18 cellular contexts compared by ENCODE assay signal in the genomic region with DNA sequence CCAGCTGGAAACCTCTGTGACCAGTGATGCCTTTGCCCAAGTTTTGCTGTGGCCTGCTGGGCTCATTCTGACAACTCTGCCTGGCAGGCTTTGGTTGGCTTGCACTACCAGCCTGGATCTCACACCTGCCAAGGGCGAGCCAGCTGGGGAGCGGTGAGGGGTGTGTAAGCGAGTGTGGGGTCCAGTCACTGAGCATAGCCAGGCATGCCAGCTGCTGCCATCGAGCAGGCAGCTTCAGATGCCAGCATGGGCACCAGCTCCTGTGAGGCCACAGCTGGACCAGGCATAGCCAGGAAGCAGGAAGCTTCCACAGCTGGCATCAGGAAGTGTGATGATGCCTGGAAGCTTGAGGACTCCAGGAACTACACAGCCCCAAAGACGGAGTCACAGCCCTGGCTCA.
DNase-seq lines count a peak whose midpoint lies in the region; ATAC-seq, FAIRE-seq and TF ChIP-seq lines count a peak whose summit lies in the region.
"Had no signal": no experiment of that assay in that cellular context is flagged by ENCODE, and none has a peak within 500 bp of the region (broad histone marks: within the 10 kb centered on the region; RNA-seq: fewer than 3 reads in every experiment).

No MANE protein-coding gene starts in this region.

- H3K27me3 Mint-ChIP-seq in CD14-positive monocyte (ENCODE audit: low read depth in 3 of 3), result no peaks in the 10 kb centered on the region
- H3K27me3 Mint-ChIP-seq in astrocyte (ENCODE audit: low read depth, unreplicated experiment), result no peaks in the 10 kb centered on the region
- H3K27me3 Mint-ChIP-seq: CD4-positive, CD25-positive, alpha-beta regulatory T cell had no signal

- H3K27ac ChIP-seq in astrocyte (ENCODE audit: low read depth, low read length), result no peak overlapping the region
- no peak overlapping the region for H3K27ac ChIP-seq in kidney (ENCODE audit: low read depth in 2 of 2, low read length in 2 of 2)
- H3K27ac ChIP-seq in aorta (ENCODE audit: low read depth in 1 of 2, low read length in 2 of 2), result no peak overlapping the region
- H3K27ac ChIP-seq in body of pancreas, result no peak overlapping the region

- intact Hi-C loops in CD14-positive monocyte (cut with micrococcal nuclease), result no loop called here
- intact Hi-C loops in kidney (cut with DNase I), result no loop called here
- intact Hi-C loops in aorta (cut with DNase I), result no loop called here
- intact Hi-C loops in body of pancreas (cut with DNase I), result no loop called here

- H3K36me3 Mint-ChIP-seq in CD14-positive monocyte (no peaks in the 10 kb centered on the region), astrocyte (ENCODE audit: low read depth, unreplicated experiment) (no peaks in the 10 kb centered on the region)
- H3K36me3 Mint-ChIP-seq: CD4-positive, CD25-positive, alpha-beta regulatory T cell; CD8-positive, alpha-beta T cell had no signal

- H3K4me1 Mint-ChIP-seq in CD14-positive monocyte (peaks cover 14% of the 10 kb centered on the region), astrocyte (ENCODE audit: low read depth, unreplicated experiment) (no peaks in the 10 kb centered on the region)
- H3K4me1 Mint-ChIP-seq: CD4-positive, CD25-positive, alpha-beta regulatory T cell had no signal

- peak; percentile 45 for DNase-seq in CD14-positive monocyte (ENCODE audit: low spot score)
- no peak for DNase-seq in astrocyte (ENCODE audit: low read depth)
- peak; percentile 53 for DNase-seq in kidney
- DNase-seq in aorta, result no peak
- no peak for DNase-seq in body of pancreas
- DNase-seq: C1 segment of cervical spinal cord; Caco-2; CD4-positive, CD25-positive, alpha-beta regulatory T cell; CD8-positive, alpha-beta T cell; DMS153; DND-41; GOT3; HFFc6 had no signal

- H3K4me3 ChIP-seq in astrocyte (ENCODE audit: insufficient read depth, low read depth, low read length) (no peak overlapping the region), kidney (ENCODE audit: low read length in 2 of 2) (no peak overlapping the region), aorta (ENCODE audit: low read length in 2 of 2) (no peak overlapping the region), body of pancreas (no peak overlapping the region)
- H3K4me3 ChIP-seq: HAP-1 had no signal

- TF ChIP-seq POLR2A in body of pancreas (IDR thresholded peaks at IDR 0.05), result no peak

- no peaks in the 10 kb centered on the region for H3K36me3 ChIP-seq in astrocyte (ENCODE audit: insufficient read depth, low read length)
- H3K36me3 ChIP-seq in kidney (ENCODE audit: control insufficient read depth in 1 of 2, insufficient read depth in 2 of 2, low read length in 2 of 2), result no peaks in the 10 kb centered on the region
- H3K36me3 ChIP-seq in aorta (ENCODE audit: control insufficient read depth in 1 of 2, insufficient read depth in 2 of 2, low read length in 1 of 2), result no peaks in the 10 kb centered on the region
- no peaks in the 10 kb centered on the region for H3K36me3 ChIP-seq in body of pancreas (replicated peaks in 1 of 2; ENCODE audit: insufficient read depth in 1 of 2, low read depth in 2 of 2)
- H3K36me3 ChIP-seq: HAP-1 had no signal

- no peak for TF ChIP-seq CTCF in CD14-positive monocyte (IDR thresholded peaks at IDR 0.05)
- TF ChIP-seq CTCF in astrocyte (IDR thresholded peaks at IDR 0.05; ENCODE audit: insufficient read depth, low read depth, low read length), result no peak
- no peak for TF ChIP-seq CTCF in kidney (IDR thresholded peaks at IDR 0.05; ENCODE audit: borderline replicate concordance, extremely low read depth, insufficient read depth)
- no peak for TF ChIP-seq CTCF in body of pancreas (IDR thresholded peaks at IDR 0.05)

- H3K9me3 Mint-ChIP-seq in CD14-positive monocyte, result peaks cover 2 to 24% (median 9%) of the 10 kb centered on the region in 7 donors
- no peaks in the 10 kb centered on the region for H3K9me3 Mint-ChIP-seq in astrocyte (ENCODE audit: unreplicated experiment)

- H3K79me2 ChIP-seq in astrocyte (ENCODE audit: insufficient read depth, low read length), result no peaks in the 10 kb centered on the region

- H3K9ac ChIP-seq in astrocyte (ENCODE audit: low read length) (no peak overlapping the region), kidney (ENCODE audit: low read length in 2 of 2) (no peak overlapping the region)

- H3K4me2 ChIP-seq in astrocyte (ENCODE audit: low read length), result no peak overlapping the region

- no peaks in the 10 kb centered on the region for H3K4me1 ChIP-seq in astrocyte (ENCODE audit: insufficient read depth, low read length)
- no peaks in the 10 kb centered on the region for H3K4me1 ChIP-seq in kidney (ENCODE audit: control insufficient read depth in 1 of 2, insufficient read depth in 1 of 2, low read depth in 1 of 2, low read length in 2 of 2)
- H3K4me1 ChIP-seq in aorta (ENCODE audit: control insufficient read depth in 1 of 2, insufficient read depth in 2 of 2, low read length in 2 of 2), result no peaks in the 10 kb centered on the region
- no peaks in the 10 kb centered on the region for H3K4me1 ChIP-seq in body of pancreas
- H3K4me1 ChIP-seq: Caco-2, HAP-1 had no signal

- H3K27ac Mint-ChIP-seq in CD14-positive monocyte (no peak overlapping the region), astrocyte (ENCODE audit: unreplicated experiment) (peak overlapping the region; percentile 58)
- H3K27ac Mint-ChIP-seq: CD4-positive, CD25-positive, alpha-beta regulatory T cell; CD8-positive, alpha-beta T cell; HFFc6 had no signal

- H2AFZ ChIP-seq in astrocyte (ENCODE audit: low read depth, low read length), result no peak overlapping the region

- peak; percentile 23 for ATAC-seq in aorta (ENCODE audit: low FRiP score)
- no peak for ATAC-seq in body of pancreas
- no peak for ATAC-seq in HG02884 (IDR thresholded peaks at IDR 0.05; ENCODE audit: unreplicated experiment)
- ATAC-seq: CD8-positive, alpha-beta T cell had no signal

- no peak overlapping the region for H3K4me3 Mint-ChIP-seq in CD14-positive monocyte
- H3K4me3 Mint-ChIP-seq in astrocyte (ENCODE audit: unreplicated experiment), result no peak overlapping the region
- H3K4me3 Mint-ChIP-seq: CD4-positive, CD25-positive, alpha-beta regulatory T cell; CD8-positive, alpha-beta T cell; HFFc6 had no signal

- H3K9me3 ChIP-seq in astrocyte (ENCODE audit: insufficient read depth, low read depth, low read length) (peaks cover 3% of the 10 kb centered on the region), kidney (ENCODE audit: control insufficient read depth in 1 of 2, low read length in 2 of 2) (no peaks in the 10 kb centered on the region), aorta (ENCODE audit: control insufficient read depth, low read length) (no peaks in the 10 kb centered on the region), body of pancreas (no peaks in the 10 kb centered on the region)
- H3K9me3 ChIP-seq: Caco-2, HAP-1 had no signal

- H3K27me3 ChIP-seq in astrocyte (ENCODE audit: insufficient read depth, low read length) (no peaks in the 10 kb centered on the region), aorta (ENCODE audit: control insufficient read depth in 1 of 2, insufficient read depth in 2 of 2, low read length in 1 of 2) (no peaks in the 10 kb centered on the region), body of pancreas (peaks cover 0 to 2% of the 10 kb centered on the region in 2 donors)

- no peak for FAIRE-seq in astrocyte (lab: Jason Lieb, UNC)
- FAIRE-seq in kidney (lab: Jason Lieb, UNC), result no peak
- FAIRE-seq: G401.6, GM12892, H54 had no signal

- WGBS in aorta, 2 donors, result 82 to 92% methylated on average over 5 of the region's 5 CpGs
- whole genome bisulfite sequencing in body of pancreas, 2 donors, result 73 to 78% methylated on average over 4 to 5 of the region's 5 CpGs

- no peaks in the 10 kb centered on the region for H4K20me1 ChIP-seq in astrocyte (ENCODE audit: insufficient read depth, low read length)

Comparison
In these comparisons a context has a peak if more than half of its experiments do, and no peak if none do; other contexts are left out.
1. DNase-seq: peak in CD14-positive monocyte (single experiment) and kidney (single experiment); none in astrocyte (single experiment), aorta (0 of 2) and body of pancreas (0 of 4).